Comparison of ENCODE assay signal across 8 cellular contexts in the genomic region with DNA sequence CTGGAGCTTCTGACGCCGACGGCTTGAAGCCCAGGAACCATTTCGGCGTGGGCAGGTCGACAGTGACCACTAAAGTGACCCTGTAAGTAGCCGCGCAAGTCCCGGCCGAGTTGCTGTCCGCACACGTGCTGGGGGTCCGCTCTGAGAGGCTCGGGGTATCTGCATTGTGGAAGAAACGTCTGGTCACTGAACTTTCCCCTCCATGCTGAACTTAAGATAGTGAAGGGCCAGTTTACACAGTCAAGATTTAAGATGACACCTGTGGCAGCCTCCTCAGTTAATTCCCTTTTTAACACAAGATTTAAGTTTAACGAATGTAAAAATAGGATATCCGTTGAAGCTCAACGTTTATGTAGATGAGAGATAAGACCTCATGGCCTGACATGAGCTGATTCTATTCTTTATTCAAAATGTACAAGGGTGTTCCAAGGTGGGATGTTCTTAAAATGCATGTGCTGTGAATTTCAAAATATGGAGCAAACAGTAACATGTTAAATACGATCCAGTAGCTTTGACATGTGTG.
DNase-seq lines count a peak whose midpoint lies in the region; ATAC-seq and TF ChIP-seq lines count a peak whose summit lies in the region.

No MANE protein-coding gene starts in this region.

- peaks cover 4% of the 10 kb centered on the region for H3K27me3 Mint-ChIP-seq in activated naive CD4-positive, alpha-beta T cell treated with anti-CD3 and anti-CD28 coated beads for 36 hours (ENCODE audit: low read depth)
- peaks cover 15% of the 10 kb centered on the region for H3K27me3 Mint-ChIP-seq in activated T-helper 1 cell treated with anti-CD3 and anti-CD28 coated beads, Interleukin-12 subunit alpha, Interleukin-12 subunit beta, Interleukin-2, Interleukin-4 antibody, amounts not matched to agents 30 ng/mL and 10 ng/mL and 1 ng/mL, durations not matched to agents 14 hours and 24 hours and 36 hours (ENCODE audit: insufficient read depth)

- no peak for TF ChIP-seq CTCF in tibial nerve (IDR thresholded peaks at IDR 0.05)

- peaks cover 2% of the 10 kb centered on the region for H3K36me3 Mint-ChIP-seq in activated naive CD4-positive, alpha-beta T cell treated with anti-CD3 and anti-CD28 coated beads for 36 hours (ENCODE audit: low read depth)
- H3K36me3 Mint-ChIP-seq in activated T-helper 1 cell treated with anti-CD3 and anti-CD28 coated beads, Interleukin-12 subunit alpha, Interleukin-12 subunit beta, Interleukin-2, Interleukin-4 antibody, amounts not matched to agents 30 ng/mL and 10 ng/mL and 1 ng/mL, durations not matched to agents 14 hours and 24 hours and 36 hours (ENCODE audit: low read depth): peaks cover 5% of the 10 kb centered on the region

- peak overlapping the region; percentile 89 for H3K4me3 Mint-ChIP-seq in activated naive CD4-positive, alpha-beta T cell treated with anti-CD3 and anti-CD28 coated beads for 36 hours
- peak overlapping the region; percentile 91 for H3K4me3 Mint-ChIP-seq in activated T-helper 1 cell treated with anti-CD3 and anti-CD28 coated beads, Interleukin-12 subunit alpha, Interleukin-12 subunit beta, Interleukin-2, Interleukin-4 antibody, amounts not matched to agents 30 ng/mL and 10 ng/mL and 1 ng/mL, durations not matched to agents 14 hours and 24 hours and 36 hours

- DNase-seq in activated naive CD4-positive, alpha-beta T cell treated with anti-CD3 and anti-CD28 coated beads for 36 hours: no peak
- no peak for DNase-seq in activated naive CD4-positive, alpha-beta T cell treated with anti-CD3 and anti-CD28 coated beads, Interleukin-2, amount 50 U/mL, for 16 hours
- DNase-seq in activated T-helper 1 cell treated with anti-CD3 and anti-CD28 coated beads, Interleukin-12 subunit alpha, Interleukin-12 subunit beta, Interleukin-2, Interleukin-4 antibody, amounts not matched to agents 30 ng/mL and 10 ng/mL and 1 ng/mL, durations not matched to agents 14 hours and 24 hours and 36 hours (ENCODE audit: low spot score): no peak
- DNase-seq in tibial nerve (ENCODE audit: low spot score in 2 of 2) (no peak), cerebellar nuclear complex (lab: John Stamatoyannopoulos, UW) (no peak)

- no peaks in the 10 kb centered on the region for H3K36me3 ChIP-seq in tibial nerve

- peaks cover 0 to 59% (median 15%) of the 10 kb centered on the region in 4 donors for H3K4me1 ChIP-seq in tibial nerve

- H3K27me3 ChIP-seq in layer of hippocampus (ENCODE audit: control insufficient read depth, insufficient read depth, low read length) (peaks cover 21% of the 10 kb centered on the region), tibial nerve (peaks cover 0 to 19% of the 10 kb centered on the region in 2 donors)

- H3K4me3 ChIP-seq in tibial nerve: peak overlapping the region; percentile 58 to 84 (median 67)

- peaks cover 53% of the 10 kb centered on the region for H3K4me1 Mint-ChIP-seq in activated naive CD4-positive, alpha-beta T cell treated with anti-CD3 and anti-CD28 coated beads for 36 hours (ENCODE audit: low read depth)
- H3K4me1 Mint-ChIP-seq in activated T-helper 1 cell treated with anti-CD3 and anti-CD28 coated beads, Interleukin-12 subunit alpha, Interleukin-12 subunit beta, Interleukin-2, Interleukin-4 antibody, amounts not matched to agents 30 ng/mL and 10 ng/mL and 1 ng/mL, durations not matched to agents 14 hours and 24 hours and 36 hours (ENCODE audit: low read depth): peaks cover 62% of the 10 kb centered on the region

- ATAC-seq in GM19452 (IDR thresholded peaks at IDR 0.05; ENCODE audit: unreplicated experiment): no peak
- ATAC-seq in GM19455 (IDR thresholded peaks at IDR 0.05; ENCODE audit: unreplicated experiment): no peak

- H3K27ac ChIP-seq in layer of hippocampus (ENCODE audit: low read depth, low read length) (peak overlapping the region; percentile 38), tibial nerve (peak overlapping the region; percentile 85 to 91 (median 88))

- CTCF ChIA-PET in activated naive CD4-positive, alpha-beta T cell treated with anti-CD3 and anti-CD28 coated beads for 36 hours (lab: Charles Lee): interaction anchor here (1.3 to 5.4 kb wide), 12 partner anchors 9 to 68 kb away, joined by 3 to 53 read pairs (median 6); no protein-coding TSS in a partner anchor

- no peaks in the 10 kb centered on the region for H3K9me3 ChIP-seq in tibial nerve

- no peaks in the 10 kb centered on the region for H3K9me3 Mint-ChIP-seq in activated naive CD4-positive, alpha-beta T cell treated with anti-CD3 and anti-CD28 coated beads for 36 hours
- no peaks in the 10 kb centered on the region for H3K9me3 Mint-ChIP-seq in activated T-helper 1 cell treated with anti-CD3 and anti-CD28 coated beads, Interleukin-12 subunit alpha, Interleukin-12 subunit beta, Interleukin-2, Interleukin-4 antibody, amounts not matched to agents 30 ng/mL and 10 ng/mL and 1 ng/mL, durations not matched to agents 14 hours and 24 hours and 36 hours

- 19 to 30% methylated on average over 17 to 19 of the region's 19 CpGs for WGBS in tibial nerve, 2 donors

- TF ChIP-seq POLR2A in tibial nerve (IDR thresholded peaks at IDR 0.05): no peak

- peak overlapping the region; percentile 87 for H3K27ac Mint-ChIP-seq in activated naive CD4-positive, alpha-beta T cell treated with anti-CD3 and anti-CD28 coated beads for 36 hours
- H3K27ac Mint-ChIP-seq in activated T-helper 1 cell treated with anti-CD3 and anti-CD28 coated beads, Interleukin-12 subunit alpha, Interleukin-12 subunit beta, Interleukin-2, Interleukin-4 antibody, amounts not matched to agents 30 ng/mL and 10 ng/mL and 1 ng/mL, durations not matched to agents 14 hours and 24 hours and 36 hours: peak overlapping the region; percentile 83

- TF ChIP-seq EP300 in tibial nerve (IDR thresholded peaks at IDR 0.05): no peak

- intact Hi-C loops in activated naive CD4-positive, alpha-beta T cell treated with anti-CD3 and anti-CD28 coated beads for 36 hours (cut with micrococcal nuclease): loop anchor here (1.0 to 10.0 kb wide), 6 partner anchors 8 to 1442 kb away; partner anchors contain the start of genes CRYBG1 and SEC63
- intact Hi-C loops in activated T-helper 1 cell treated with anti-CD3 and anti-CD28 coated beads, Interleukin-12 subunit alpha, Interleukin-12 subunit beta, Interleukin-2, Interleukin-4 antibody, amounts not matched to agents 30 ng/mL and 10 ng/mL and 1 ng/mL, durations not matched to agents 14 hours and 24 hours and 36 hours (cut with micrococcal nuclease): loop anchor here (1.0 to 10.0 kb wide), 10 partner anchors 8 to 1111 kb away; partner anchors contain the start of genes ATG5, MTRES1 and PREP
